In genomic region chr17:74744349-74744713, GRCh38 we compare ENCODE assay signal across 12 cellular contexts. TPM values are rescaled to one million over a fixed set of nuclear protein-coding genes. Genes with fewer than 3 reads are reported as not detected.
A peak's percentile ranks its signal among the peaks of the same experiment; 100 is the strongest.
DNase-seq lines count a peak whose midpoint lies in the region; ATAC-seq, FAIRE-seq and TF ChIP-seq lines count a peak whose summit lies in the region.
"Had no signal": no experiment of that assay in that cellular context is flagged by ENCODE, and none has a peak within 500 bp of the region (broad histone marks: within the 10 kb centered on the region; RNA-seq: fewer than 3 reads in every experiment).

No MANE protein-coding gene starts in this region.

- no peaks in the 10 kb centered on the region for H3K36me3 Mint-ChIP-seq in activated naive CD4-positive, alpha-beta T cell treated with anti-CD3 and anti-CD28 coated beads, Interleukin-2, amount 50 U/mL, for 24 hours

- WGBS in spleen, 5 donors = 19 to 48% (median 41%) methylated on average over 2 of the region's 2 CpGs

- no peak overlapping the region for H3K9ac ChIP-seq in PC-3 (ENCODE audit: low read length)

- peak overlapping the region; percentile 62 for H3K27ac Mint-ChIP-seq in activated naive CD4-positive, alpha-beta T cell treated with anti-CD3 and anti-CD28 coated beads, Interleukin-2, amount 50 U/mL, for 24 hours

- H3K27me3 Mint-ChIP-seq in activated naive CD4-positive, alpha-beta T cell treated with anti-CD3 and anti-CD28 coated beads, Interleukin-2, amount 50 U/mL, for 24 hours = no peaks in the 10 kb centered on the region

- H3K9me3 ChIP-seq in PC-3 (ENCODE audit: low read length) (no peaks in the 10 kb centered on the region), spleen (no peaks in the 10 kb centered on the region)

- H4K20me1 ChIP-seq in PC-3 (ENCODE audit: low read length) = 0 out of 2 replicates have a peak, but pooled peaks cover under 1% of the 10 kb centered on the region

- TF ChIP-seq POLR2A in spleen (IDR thresholded peaks at IDR 0.05) = no peak

- H3K4me3 Mint-ChIP-seq in activated naive CD4-positive, alpha-beta T cell treated with anti-CD3 and anti-CD28 coated beads, Interleukin-2, amount 50 U/mL, for 24 hours = peak overlapping the region; percentile 57

- ATAC-seq in PC-3 (no peak), GM21360 (IDR thresholded peaks at IDR 0.05; ENCODE audit: unreplicated experiment) (no peak), GM18520 (IDR thresholded peaks at IDR 0.05; ENCODE audit: unreplicated experiment) (no peak)

- CTCF ChIA-PET in PC-3 (lab: Charles Lee) = interaction anchor here (0.6 to 3.5 kb wide), 4 partner anchors 26 to 108 kb away, joined by 3 to 29 read pairs (median 6); partner anchors contain the start of gene NAT9

- H3K36me3 ChIP-seq in PC-3 (ENCODE audit: low read depth, low read length) (no peaks in the 10 kb centered on the region), spleen (no peaks in the 10 kb centered on the region)

- H3K9me2 ChIP-seq in PC-3 (replicated peaks; ENCODE audit: low read length) = no peaks in the 10 kb centered on the region

- POLR2A ChIA-PET in PC-3 (lab: Charles Lee; ENCODE audit: unreplicated experiment) = no interaction called here

- H3K4me1 ChIP-seq in PC-3 (ENCODE audit: insufficient read depth, low read length) (peaks cover 12% of the 10 kb centered on the region), spleen (peaks cover 48 to 96% (median 89%) of the 10 kb centered on the region in 6 donors)

- TF ChIP-seq CTCF in PC-3 (conservative IDR thresholded peaks at IDR 0.05; ENCODE audit: low read depth, low read length) (no peak), spleen (IDR thresholded peaks at IDR 0.05 in 8 of 11, conservative IDR thresholded peaks at IDR 0.05 in 3 of 11) (no peak)

- intact Hi-C loops in PC-3 (cut with micrococcal nuclease) (loop anchor here (1.0 to 2.0 kb wide), 3 partner anchors 26 to 121 kb away; no protein-coding TSS in a partner anchor), spleen (cut with DNase I; ENCODE audit: low total_unique reads) (loop anchor here (5.0 kb wide), 2 partner anchors 38 to 123 kb away; no protein-coding TSS in a partner anchor)

- H2AFZ ChIP-seq in PC-3 (ENCODE audit: low read length) = peak overlapping the region; percentile 70; the same call in 1 of the 2 replicates

- H3K27me3 ChIP-seq in PC-3 (ENCODE audit: low read length) (peaks cover 8% of the 10 kb centered on the region; the same call in 1 of the 2 replicates), spleen (replicated peaks in 1 of 7) (peaks cover 0 to 10% (median 0%) of the 10 kb centered on the region in 7 donors)

- no peaks in the 10 kb centered on the region for H3F3A ChIP-seq in PC-3 (ENCODE audit: low read length, unreplicated experiment)

- H3K9me3 Mint-ChIP-seq in activated naive CD4-positive, alpha-beta T cell treated with anti-CD3 and anti-CD28 coated beads, Interleukin-2, amount 50 U/mL, for 24 hours = no peaks in the 10 kb centered on the region

- H3K4me1 Mint-ChIP-seq in activated naive CD4-positive, alpha-beta T cell treated with anti-CD3 and anti-CD28 coated beads, Interleukin-2, amount 50 U/mL, for 24 hours = peaks cover 78% of the 10 kb centered on the region

- no peak overlapping the region for H3K4me3 ChIP-seq in PC-3 (ENCODE audit: low read length)
- peak overlapping the region in 1 of 8 donors; percentile 34 for H3K4me3 ChIP-seq in spleen
- H3K4me3 ChIP-seq: lung had no signal

- H3K27ac ChIP-seq in PC-3 (ENCODE audit: low read length) (no peak overlapping the region), spleen (peak overlapping the region; percentile 9 to 94 (median 85))

- no peak for DNase-seq in activated naive CD4-positive, alpha-beta T cell (lab: John Stamatoyannopoulos, UW)
- DNase-seq in PC-3 = no peak
- peak; percentile 10 to 23 for DNase-seq in frontal cortex (ENCODE audit: low spot score in 2 of 2)
- DNase-seq in spleen = peak; percentile 79
- no peak for DNase-seq in T-helper 9 cell

- peaks cover 8% of the 10 kb centered on the region for H3K79me2 ChIP-seq in PC-3 (ENCODE audit: low read length)

- no peak for FAIRE-seq in frontal cortex (lab: Jason Lieb, UNC)

- no TSS peak for BruUV-seq in PC-3 (replicated peaks; lab: Mats Ljungman, UMichigan)

- H3K4me2 ChIP-seq in PC-3 (ENCODE audit: low read length) = no peak overlapping the region

RNA-seq across cellular contexts. Expression of gene NHERF1, which starts 4.1 kb away (rescaled TPM):
- total RNA-seq in PC-3 (2014; rRNA removed) = 75.0 and 116 TPM in 2 replicates
- 4.1 TPM for total RNA-seq in frontal cortex
- 10 to 100 TPM; 41.9 to 85.6 (median 53.9) TPM for total RNA-seq in spleen
- 10 to 100 TPM; 28.7 to 51.8 (median 37.2) TPM for polyA plus RNA-seq in spleen

RNA-seq across cellular contexts. Expression of gene RAB37, which starts 7.3 kb away (rescaled TPM):
- 0.17 and 0.66 TPM in 2 replicates for total RNA-seq in PC-3 (2014; rRNA removed)
- total RNA-seq in frontal cortex = 0.82 TPM
- total RNA-seq in spleen = 10 to 100 TPM; 17.4 to 29.2 (median 24.3) TPM
- polyA plus RNA-seq in spleen = 10 to 100 TPM; 16.6 to 37.6 (median 19.8) TPM
- total RNA-seq: Daoy had no signal

RNA-seq across cellular contexts. Expression of gene CD300LF, which starts 31.6 kb away (rescaled TPM):
- total RNA-seq in PC-3 (2014; rRNA removed) = not detected in 2 replicates
- 0.41 TPM for total RNA-seq in frontal cortex
- 10 to 100 TPM; 29.5 to 45.8 (median 33.0) TPM for total RNA-seq in spleen
- 10 to 100 TPM; 13.1 to 30.6 (median 23.9) TPM for polyA plus RNA-seq in spleen
- total RNA-seq: Daoy, dermis microvascular lymphatic vessel endothelial cell, Right ventricle myocardium superior had no signal

RNA-seq across cellular contexts. Expression of gene NAT9, which starts 31.8 kb away (rescaled TPM):
- total RNA-seq in PC-3 (2014; rRNA removed) (47.2 and 55.4 TPM in 2 replicates), frontal cortex (13.9 TPM), spleen (10 to 100 TPM; 25.6 to 48.4 (median 41.5) TPM)
- 10 to 100 TPM; 30.4 to 37.4 (median 33.2) TPM for polyA plus RNA-seq in spleen

Comparison
In these comparisons a context has a peak if more than half of its experiments do, and no peak if none do; other contexts are left out.
1. DNase-seq: peak in frontal cortex (2 of 2) and spleen (single experiment); none in activated naive CD4-positive, alpha-beta T cell (0 of 4), PC-3 (single experiment) and T-helper 9 cell (single experiment).
2. RNA of gene RAB37, which starts 7.3 kb away (total RNA-seq): 17.4 to 29.2 TPM in spleen; 0.82 TPM in frontal cortex (single experiment) and 0.17 to 0.66 TPM in PC-3; every median in the first group is over 10 times any median in the second.
3. RNA of gene CD300LF, which starts 31.6 kb away (total RNA-seq): 29.5 to 45.8 TPM in spleen; 0.41 TPM in frontal cortex (single experiment) and not detected in PC-3; every median in the first group is over 10 times any median in the second.